ENCODE assay signal across 26 cellular contexts in genomic region chr13:109408596-109409382, GRCh38.
A peak's percentile ranks its signal among the peaks of the same experiment; 100 is the strongest.
DNase-seq lines count a peak whose midpoint lies in the region; ATAC-seq and TF ChIP-seq lines count a peak whose summit lies in the region.
"Had no signal": no experiment of that assay in that cellular context is flagged by ENCODE, and none has a peak within 500 bp of the region (broad histone marks: within the 10 kb centered on the region; RNA-seq: fewer than 3 reads in every experiment).

No MANE protein-coding gene starts in this region.

- intact Hi-C loops in upper lobe of right lung (cut with DNase I) (no loop called here), psoas muscle (cut with DNase I) (no loop called here)

- H3K36me3 ChIP-seq in upper lobe of right lung, result no peaks in the 10 kb centered on the region
- H3K36me3 ChIP-seq in psoas muscle (ENCODE audit: insufficient read depth in 1 of 2, low read depth in 1 of 2), result no peaks in the 10 kb centered on the region

- H3K9me3 ChIP-seq in upper lobe of right lung (no peaks in the 10 kb centered on the region), psoas muscle (no peaks in the 10 kb centered on the region)

- H3K4me1 ChIP-seq in upper lobe of right lung, result no peaks in the 10 kb centered on the region
- no peaks in the 10 kb centered on the region for H3K4me1 ChIP-seq in psoas muscle

- TF ChIP-seq CTCF in fibroblast of villous mesenchyme (IDR thresholded peaks at IDR 0.05; ENCODE audit: insufficient read depth, low read depth, low read length) (no peak), upper lobe of right lung (IDR thresholded peaks at IDR 0.05) (no peak), psoas muscle (IDR thresholded peaks at IDR 0.05) (no peak)

- no peaks in the 10 kb centered on the region for H3K27me3 ChIP-seq in upper lobe of right lung
- no peaks in the 10 kb centered on the region for H3K27me3 ChIP-seq in psoas muscle (ENCODE audit: insufficient read depth in 3 of 3, low read length in 2 of 3)

- H3K4me3 ChIP-seq in fibroblast of villous mesenchyme (ENCODE audit: low read depth, low read length) (no peak overlapping the region), upper lobe of right lung (no peak overlapping the region), psoas muscle (no peak overlapping the region)
- H3K4me3 ChIP-seq: lung, SK-N-MC had no signal

- DNase-seq in DMS 273 (lab: John Stamatoyannopoulos, UW; ENCODE audit: unreplicated experiment) (peak; percentile 13), DMS 273 treated with DMSO at 0.1 percent for 48 hours (lab: John Stamatoyannopoulos, UW) (no peak), OCI-M1 (lab: John Stamatoyannopoulos, UW) (peak; percentile 10), fibroblast of villous mesenchyme (ENCODE audit: low read depth) (peak; percentile 58), upper lobe of right lung (no peak), psoas muscle (no peak), NCI-H1436 (lab: John Stamatoyannopoulos, UW) (no peak)
- DNase-seq: activated CD4-positive, CD25-positive, alpha-beta regulatory T cell; activated T-cell treated with anti-CD3 and anti-CD28 coated beads, Interleukin-2, amount 50 U/mL, for 48 hours; Calu3; central memory CD4-positive, alpha-beta T cell; endodermal cell; KBM-7; naive thymus-derived CD8-positive, alpha-beta T cell; NCI-H1417 treated with DMSO at 0.1 percent for 48 hours; NCI-H2081; NCI-H345; nucleus accumbens; substantia nigra; T-helper 17 cell had no signal

- 51 to 56% (median 54%) methylated on average over 14 of the region's 14 CpGs for WGBS in psoas muscle, 3 donors

- H3K27ac ChIP-seq in upper lobe of right lung (no peak overlapping the region), psoas muscle (no peak overlapping the region)
- H3K27ac ChIP-seq: 22Rv1, SK-N-MC had no signal

- ATAC-seq in upper lobe of right lung, result peak; percentile 13
- no peak for ATAC-seq in psoas muscle
- no peak for ATAC-seq in HG03571 (IDR thresholded peaks at IDR 0.05; ENCODE audit: unreplicated experiment)
- ATAC-seq: esophagus mucosa; naive thymus-derived CD8-positive, alpha-beta T cell; stimulated activated memory B cell treated with anti-CD40 and anti-IgM and Interleukin-4, amounts not matched to agents 10 μg/mL and 1 μg/mL and 100 μg/mL, for 72 hours; T-helper 17 cell had no signal

Comparison
In these comparisons a context has a peak if more than half of its experiments do, and no peak if none do; other contexts are left out.
1. DNase-seq: peak in DMS 273 (single experiment), OCI-M1 (single experiment) and fibroblast of villous mesenchyme (single experiment); none in DMS 273 treated with DMSO at 0.1 percent for 48 hours (single experiment), upper lobe of right lung (single experiment), psoas muscle (0 of 2) and NCI-H1436 (single experiment).